In the genomic region with DNA sequence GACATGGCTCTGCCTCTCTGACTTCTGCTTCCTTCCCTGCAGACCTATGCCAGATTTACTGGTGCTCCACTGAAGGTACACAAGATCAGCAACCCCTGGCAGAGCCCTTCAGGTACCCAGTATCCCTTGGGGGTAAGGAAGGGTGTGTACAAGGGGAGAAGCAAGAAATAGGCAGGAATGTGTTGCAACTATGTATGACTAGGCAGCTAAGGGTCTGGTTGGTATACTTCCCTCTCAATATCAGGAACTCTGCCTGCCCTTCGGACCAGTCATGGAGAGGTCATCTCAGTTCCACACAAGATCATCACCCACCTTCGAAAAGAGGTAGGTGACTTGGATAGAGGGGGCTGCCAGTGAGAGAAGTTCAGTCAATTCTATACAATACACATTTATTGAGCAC, we compare ENCODE assay signal across 1 cellular context.
TF ChIP-seq lines count a peak whose summit lies in the region.

No MANE protein-coding gene starts in this region.

TF ChIP-seq in GM12878, 131 proteins besides CTCF, POLR2A, EP300 and RAD21:
- TF ChIP-seq POLR2AphosphoS5 (IDR thresholded peaks at IDR 0.05; ENCODE audit: low read length) = no peak
- no peak for TF ChIP-seq PAX8 (IDR thresholded peaks at IDR 0.05)
- TF ChIP-seq ZBTB11 (CRISPR knock-in tag; IDR thresholded peaks at IDR 0.05) = no peak
- TF ChIP-seq RCOR1 (conservative IDR thresholded peaks at IDR 0.05; ENCODE audit: low read depth, low read length) = no peak
- no peak for TF ChIP-seq CHD4 (IDR thresholded peaks at IDR 0.05)
- TF ChIP-seq STAT1 (conservative IDR thresholded peaks at IDR 0.05) = no peak
- no peak for TF ChIP-seq SREBF2 (IDR thresholded peaks at IDR 0.05; ENCODE audit: low read length)
- no peak for TF ChIP-seq MXI1 (IDR thresholded peaks at IDR 0.05; ENCODE audit: low read depth, low read length)
- no peak for TF ChIP-seq BCL3 (IDR thresholded peaks at IDR 0.05; ENCODE audit: borderline replicate concordance, insufficient read depth, low read depth, low read length, poor library complexity, severe bottlenecking)
- TF ChIP-seq HDAC2 (IDR thresholded peaks at IDR 0.05) = no peak
- TF ChIP-seq ZZZ3 (IDR thresholded peaks at IDR 0.05; ENCODE audit: control insufficient read depth, insufficient read length, low read depth) = no peak
- no peak for TF ChIP-seq ATF2 (IDR thresholded peaks at IDR 0.05; ENCODE audit: low read length)
